In the genomic region with DNA sequence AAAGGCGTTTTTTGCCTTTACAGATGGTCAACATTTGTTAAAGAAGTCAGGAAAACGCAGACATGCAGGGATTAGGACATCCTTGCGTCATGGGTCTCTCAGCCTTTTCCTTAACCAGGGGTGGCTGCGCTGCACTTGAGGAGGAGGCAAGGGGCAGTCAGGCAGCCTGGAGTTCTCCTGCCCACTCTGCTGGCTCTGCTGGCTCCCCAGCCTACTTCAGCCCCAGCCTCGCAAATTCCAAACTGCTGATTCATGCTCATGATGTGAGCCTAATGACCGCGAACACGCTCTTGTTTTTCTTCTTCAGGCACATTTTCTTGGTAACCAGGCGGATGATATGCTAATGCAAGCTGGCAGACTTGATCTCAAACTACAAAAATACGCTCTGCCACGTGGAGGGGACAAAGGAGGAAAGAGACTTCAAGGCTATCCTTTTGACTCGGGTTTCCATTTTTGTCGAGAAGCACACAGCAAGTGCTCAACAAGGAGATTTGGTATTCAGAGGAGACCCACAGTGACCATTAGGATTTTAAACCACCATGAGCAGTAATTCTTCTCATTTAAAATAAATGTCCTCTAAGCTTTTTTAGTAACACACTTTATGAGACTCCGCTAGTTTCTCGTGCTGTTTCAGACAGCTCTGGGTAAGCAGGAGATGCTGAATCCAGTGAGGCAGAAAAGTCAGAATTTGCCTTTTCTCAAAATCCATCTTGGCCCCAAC, we compare ENCODE assay signal across 8 cellular contexts.
A peak's percentile ranks its signal among the peaks of the same experiment; 100 is the strongest.
DNase-seq lines count a peak whose midpoint lies in the region; ATAC-seq and TF ChIP-seq lines count a peak whose summit lies in the region.

No MANE protein-coding gene starts in this region.

- H3K9ac ChIP-seq in HUES64 (ENCODE audit: low read depth, low read length): peak overlapping the region; percentile 5; the same call in 1 of the 2 replicates

- H3K27ac ChIP-seq in HUES64 (ENCODE audit: low read depth, low read length) (peak overlapping the region; percentile 17), WERI-Rb-1 (no peak overlapping the region)

- WGBS in HUES64: 44% methylated on average over 15 of the region's 15 CpGs

- ATAC-seq in activated T-helper 17 cell treated with anti-CD3 and anti-CD28 coated beads, Interleukin-2, amount 50 U/mL, for 72 hours (replicated peaks): peak; percentile 55
- no peak for ATAC-seq in HG03135 (IDR thresholded peaks at IDR 0.05; ENCODE audit: unreplicated experiment)

- peaks cover 22% of the 10 kb centered on the region for H3K4me1 ChIP-seq in HUES64 (ENCODE audit: insufficient read depth, low read length)

- H3K27me3 ChIP-seq in HUES64 (ENCODE audit: insufficient read depth, low read length): no peaks in the 10 kb centered on the region
- no peaks in the 10 kb centered on the region for H3K27me3 ChIP-seq in WERI-Rb-1 (ENCODE audit: insufficient read depth, low read depth, severe bottlenecking)

- TF ChIP-seq CTCF in AG10803 (conservative IDR thresholded peaks at IDR 0.05; ENCODE audit: low read length): peak; percentile 31; the same call in 1 of the 2 replicates
- no peak for TF ChIP-seq CTCF in glutamatergic neuron (IDR thresholded peaks at IDR 0.05; ENCODE audit: partially characterized antibody, unreplicated experiment)
- TF ChIP-seq CTCF in WERI-Rb-1 (IDR thresholded peaks at IDR 0.05; ENCODE audit: low read depth, low read length): no peak

- H3K27me3 Mint-ChIP-seq in activated T-helper 17 cell treated with anti-CD3 and anti-CD28 coated beads, Interleukin-2, amount 50 U/mL, for 72 hours: peaks cover 18% of the 10 kb centered on the region
- no peaks in the 10 kb centered on the region for H3K27me3 Mint-ChIP-seq in glutamatergic neuron (ENCODE audit: unreplicated experiment)

- H3K9me3 ChIP-seq in HUES64 (ENCODE audit: insufficient read depth, low read depth, low read length) (no peaks in the 10 kb centered on the region), WERI-Rb-1 (ENCODE audit: severe bottlenecking) (no peaks in the 10 kb centered on the region)

- H3K27ac Mint-ChIP-seq in activated T-helper 17 cell treated with anti-CD3 and anti-CD28 coated beads, Interleukin-2, amount 50 U/mL, for 72 hours: peak overlapping the region; percentile 10
- H3K27ac Mint-ChIP-seq in glutamatergic neuron (ENCODE audit: unreplicated experiment): no peak overlapping the region

- H3K9me3 Mint-ChIP-seq in activated T-helper 17 cell treated with anti-CD3 and anti-CD28 coated beads, Interleukin-2, amount 50 U/mL, for 72 hours: no peaks in the 10 kb centered on the region
- H3K9me3 Mint-ChIP-seq in glutamatergic neuron (ENCODE audit: unreplicated experiment): no peaks in the 10 kb centered on the region

- H3K4me3 ChIP-seq in AG10803 (ENCODE audit: low read length) (peak overlapping the region; percentile 36), HUES64 (ENCODE audit: low read length) (no peak overlapping the region), WERI-Rb-1 (ENCODE audit: low read depth, low read length) (no peak overlapping the region)

- DNase-seq in AG10803 (ENCODE audit: low read depth): peak; percentile 99
- DNase-seq in glutamatergic neuron: peak; percentile 38
- DNase-seq in occipital lobe (lab: John Stamatoyannopoulos, UW): peak; percentile 61
- DNase-seq in WERI-Rb-1: no peak
- DNase-seq in germinal center (ENCODE audit: low spot score): no peak

- H3K36me3 ChIP-seq in HUES64 (ENCODE audit: insufficient read depth, low read length): no peaks in the 10 kb centered on the region
- no peaks in the 10 kb centered on the region for H3K36me3 ChIP-seq in WERI-Rb-1

- H3K36me3 Mint-ChIP-seq in activated T-helper 17 cell treated with anti-CD3 and anti-CD28 coated beads, Interleukin-2, amount 50 U/mL, for 72 hours (ENCODE audit: low read depth): no peaks in the 10 kb centered on the region
- no peaks in the 10 kb centered on the region for H3K36me3 Mint-ChIP-seq in glutamatergic neuron (ENCODE audit: unreplicated experiment)

- no peak overlapping the region for H3K4me3 Mint-ChIP-seq in activated T-helper 17 cell treated with anti-CD3 and anti-CD28 coated beads, Interleukin-2, amount 50 U/mL, for 72 hours
- peak overlapping the region; percentile 1 for H3K4me3 Mint-ChIP-seq in glutamatergic neuron (ENCODE audit: unreplicated experiment)

- peaks cover 9% of the 10 kb centered on the region for H3K4me1 Mint-ChIP-seq in activated T-helper 17 cell treated with anti-CD3 and anti-CD28 coated beads, Interleukin-2, amount 50 U/mL, for 72 hours
- H3K4me1 Mint-ChIP-seq in glutamatergic neuron (ENCODE audit: low read depth, unreplicated experiment): peaks cover 6% of the 10 kb centered on the region

Comparison
In these comparisons a context has a peak if more than half of its experiments do, and no peak if none do; other contexts are left out.
1. DNase-seq: peak in AG10803 (single experiment), glutamatergic neuron (single experiment) and occipital lobe (single experiment); none in WERI-Rb-1 (single experiment) and germinal center (single experiment).